Comparison of ENCODE assay signal across 9 cellular contexts in genomic region chr13:99614465-99614885, GRCh38. TPM values are rescaled to one million over a fixed set of nuclear protein-coding genes. Genes with fewer than 3 reads are reported as not detected.
A peak's percentile ranks its signal among the peaks of the same experiment; 100 is the strongest.
DNase-seq lines count a peak whose midpoint lies in the region; ATAC-seq, FAIRE-seq and TF ChIP-seq lines count a peak whose summit lies in the region.
"Had no signal": no experiment of that assay in that cellular context is flagged by ENCODE, and none has a peak within 500 bp of the region (broad histone marks: within the 10 kb centered on the region; RNA-seq: fewer than 3 reads in every experiment).

No MANE protein-coding gene starts in this region.

- peak overlapping the region in 1 of 3 experiments; percentile 46; a peak in 2 of 6 replicates for H3K4me3 ChIP-seq in HepG2 (replicated peaks in 1 of 3; ENCODE audit: insufficient read depth in 1 of 3, low read depth in 2 of 3, low read length in 3 of 3)
- H3K4me3 ChIP-seq in suprapubic skin: no peak overlapping the region
- H3K4me3 ChIP-seq: heart left ventricle had no signal

- TF ChIP-seq POLR2A in HepG2 (IDR thresholded peaks at IDR 0.05; ENCODE audit: insufficient read depth in 1 of 2, low read depth in 2 of 2, low read length in 2 of 2) (no peak), suprapubic skin (IDR thresholded peaks at IDR 0.05) (no peak)

- H4K20me1 ChIP-seq in HepG2 (ENCODE audit: insufficient read depth, low read length): peaks cover 5% of the 10 kb centered on the region; the same call in 1 of the 2 replicates

- no TSS peak for BruUV-seq in HepG2 (replicated peaks; lab: Mats Ljungman, UMichigan)

- peaks cover 26% of the 10 kb centered on the region for H3K4me1 Mint-ChIP-seq in activated B cell treated with CpG ODN at 0.5 μM for 24 hours

- H2AFZ ChIP-seq in HepG2 (ENCODE audit: low read length): no peak overlapping the region

- peaks cover 49% of the 10 kb centered on the region for H3K4me1 ChIP-seq in HepG2 (ENCODE audit: insufficient read depth, low read length)
- H3K4me1 ChIP-seq in suprapubic skin: peaks cover 9% of the 10 kb centered on the region

- H3K27ac ChIP-seq in HepG2 (ENCODE audit: extremely low read length, insufficient read depth, low read length): no peak overlapping the region
- no peak overlapping the region for H3K27ac ChIP-seq in suprapubic skin
- H3K27ac ChIP-seq: heart left ventricle had no signal

- no peak overlapping the region for H3K9ac ChIP-seq in HepG2 (ENCODE audit: insufficient read depth, low read depth, low read length)

- intact Hi-C loops in activated B cell treated with CpG ODN at 0.5 μM for 24 hours (cut with micrococcal nuclease): loop anchor here (1.0 to 5.0 kb wide), 3 partner anchors 86 to 342 kb away; no protein-coding TSS in a partner anchor
- intact Hi-C loops in HepG2 (cut with micrococcal nuclease; ENCODE audit: unreplicated experiment): loop anchor here (1.0 to 5.0 kb wide), 3 partner anchors 14 to 86 kb away; no protein-coding TSS in a partner anchor

- H3K9me3 ChIP-seq in HepG2 (ENCODE audit: low read length) (no peaks in the 10 kb centered on the region), suprapubic skin (no peaks in the 10 kb centered on the region)
- H3K9me3 ChIP-seq: heart left ventricle had no signal

- H3K27ac Mint-ChIP-seq in activated B cell treated with CpG ODN at 0.5 μM for 24 hours: no peak overlapping the region

- in situ Hi-C loops in G401 (cut with HindIII; ENCODE audit: low sequenced_read_pairs) (no loop called here), HepG2 (cut with HindIII; ENCODE audit: extremely low pct_ligation_motif_present, low pct_unique_long_range_greater_than_20kb) (no loop called here)

- no peak for TF ChIP-seq EP300 in HepG2 (IDR thresholded peaks at IDR 0.05; ENCODE audit: low read depth in 2 of 2, low read length in 2 of 2)
- no peak for TF ChIP-seq EP300 in HepG2 (CRISPR knock-in tag; IDR thresholded peaks at IDR 0.05; ENCODE audit: borderline replicate concordance)
- TF ChIP-seq EP300 in suprapubic skin (IDR thresholded peaks at IDR 0.05): no peak

- H3K79me2 ChIP-seq in HepG2 (ENCODE audit: insufficient read depth, low read length): peaks cover 2% of the 10 kb centered on the region

- no peak overlapping the region for H3K4me3 Mint-ChIP-seq in activated B cell treated with CpG ODN at 0.5 μM for 24 hours

- H3K36me3 Mint-ChIP-seq in activated B cell treated with CpG ODN at 0.5 μM for 24 hours (ENCODE audit: low read depth): no peaks in the 10 kb centered on the region

- H3K9me3 Mint-ChIP-seq in activated B cell treated with CpG ODN at 0.5 μM for 24 hours: no peaks in the 10 kb centered on the region

- H3K36me3 ChIP-seq in HepG2 (replicated peaks in 1 of 2; ENCODE audit: control insufficient read depth in 1 of 2, insufficient read depth in 2 of 2, low read length in 2 of 2) (no peaks in the 10 kb centered on the region), suprapubic skin (no peaks in the 10 kb centered on the region)
- H3K36me3 ChIP-seq: heart left ventricle had no signal

- H3K27me3 ChIP-seq in HepG2 (ENCODE audit: control insufficient read depth in 1 of 2, insufficient read depth in 2 of 2, low read length in 2 of 2) (no peaks in the 10 kb centered on the region), suprapubic skin (no peaks in the 10 kb centered on the region)
- H3K27me3 ChIP-seq: heart left ventricle had no signal

- DNase-seq in G401 (ENCODE audit: low spot score) (peak; percentile 28), HuH-7.5 (ENCODE audit: low spot score) (peak; percentile 41), activated B cell treated with CpG ODN at 0.5 μM for 24 hours (no peak), HepG2 (ENCODE audit: low spot score) (peak; percentile 76), suprapubic skin (ENCODE audit: low spot score in 2 of 2) (no peak)
- DNase-seq: heart left ventricle had no signal

- WGBS in HepG2 (ENCODE audit: low lambda C conversion rate): 17% methylated on average over 1 of the region's 9 CpGs
- 62% methylated on average over 3 of the region's 9 CpGs for WGBS in suprapubic skin

- POLR2A ChIA-PET in activated B cell treated with CpG ODN at 0.5 μM for 24 hours (lab: Charles Lee) (no interaction called here), HepG2 (lab: Yijun Ruan, JAX) (interaction anchor here (1.5 kb wide), 1 partner anchor 8 kb away, joined by 7 read pairs; the partner anchor contains the start of gene CLYBL)

- H3K27me3 Mint-ChIP-seq in activated B cell treated with CpG ODN at 0.5 μM for 24 hours: no peaks in the 10 kb centered on the region

- peak; percentile 74; the same call in 1 of the 2 replicates for TF ChIP-seq RAD21 in HepG2 (CRISPR knock-in tag; IDR thresholded peaks at IDR 0.05)

- peak overlapping the region; percentile 61 for H3K4me2 ChIP-seq in HepG2 (ENCODE audit: low read depth, low read length)

- TF ChIP-seq CTCF in activated B cell treated with CpG ODN at 0.5 μM for 24 hours (IDR thresholded peaks at IDR 0.05): no peak
- TF ChIP-seq CTCF in HepG2 (CRISPR knock-in tag; IDR thresholded peaks at IDR 0.05): peak; percentile 84
- TF ChIP-seq CTCF in suprapubic skin (IDR thresholded peaks at IDR 0.05): no peak

- FAIRE-seq in HepG2 (lab: Jason Lieb, UNC): no peak

- ATAC-seq in GM21360 (IDR thresholded peaks at IDR 0.05; ENCODE audit: unreplicated experiment) (peak; percentile 87), activated B cell treated with CpG ODN at 0.5 μM for 24 hours (ENCODE audit: low read depth) (peak; percentile 98), HepG2 (peak; percentile 98), GM18520 (IDR thresholded peaks at IDR 0.05; ENCODE audit: unreplicated experiment) (no peak), HG03457 (IDR thresholded peaks at IDR 0.05; ENCODE audit: unreplicated experiment) (no peak)

- CTCF ChIA-PET in activated B cell treated with CpG ODN at 0.5 μM for 24 hours (lab: Charles Lee) (interaction anchor here (0.5 to 3.5 kb wide), 6 partner anchors 24 to 345 kb away, joined by 3 to 16 read pairs (median 5); no protein-coding TSS in a partner anchor), HepG2 (lab: Yijun Ruan, JAX; ENCODE audit: low intra/inter-chr PET ratio, low total read pairs) (interaction anchor here (1.1 to 1.9 kb wide), 3 partner anchors 14 to 86 kb away, joined by 4 to 8 read pairs (median 4); no protein-coding TSS in a partner anchor)

TF ChIP-seq in HepG2, 621 proteins besides CTCF, POLR2A, EP300 and RAD21 (continues in another document):
- no peak for TF ChIP-seq NFATC3 (CRISPR knock-in tag; IDR thresholded peaks at IDR 0.05)
- no peak for TF ChIP-seq NBN (conservative IDR thresholded peaks at IDR 0.05)
- TF ChIP-seq MAX (IDR thresholded peaks at IDR 0.05): peak; percentile 51; the same call in 1 of the 2 replicates
- TF ChIP-seq RXRA (CRISPR knock-in tag; IDR thresholded peaks at IDR 0.05): no peak
- no peak for TF ChIP-seq KDM2A (CRISPR knock-in tag; IDR thresholded peaks at IDR 0.05; ENCODE audit: borderline replicate concordance, low read depth)

RNA-seq across cellular contexts. Expression of gene CLYBL, which starts 8.0 kb away (rescaled TPM):
- total RNA-seq in G401 (2014; rRNA removed; shearing (Covaris generic)): 13.4 and 14.1 TPM in 2 replicates
- total RNA-seq in activated B cell treated with CpG ODN at 0.5 μM for 24 hours (10.5 and 11.7 TPM in 2 replicates), HepG2 (2016; rRNA removed; fragmentation: Illumina TruSeq; extraction: Trizol) (9.6 and 14.5 TPM in 2 replicates), suprapubic skin (10 to 100 TPM in 1 of 4 donors, 1 to 10 TPM in 3; 4.0 to 17.0 (median 6.0) TPM)
- total RNA-seq in HepG2 (2016; cell fraction: cytosol; rRNA removed; fragmentation: Illumina TruSeq; extraction: Trizol; ENCODE audit: low read depth): 2.0 and 2.9 TPM in 2 replicates
- 9.5 and 15.4 TPM in 2 replicates for total RNA-seq in HepG2 (2016; cell fraction: insoluble cytoplasmic fraction; rRNA removed; fragmentation: Illumina TruSeq; extraction: Trizol)
- 3.3 and 3.6 TPM in 2 replicates for total RNA-seq in HepG2 (2016; cell fraction: membrane; rRNA removed; fragmentation: Illumina TruSeq; extraction: Trizol)
- total RNA-seq in HepG2 (2016; cell fraction: nucleus; rRNA removed; fragmentation: Illumina TruSeq; extraction: Trizol): 6.5 and 8.3 TPM in 2 replicates
- 10.7 and 12.7 TPM in 2 replicates for polyA plus RNA-seq in HepG2 (2011; rRNA removed)
- 5.3 and 10.1 TPM in 2 replicates for polyA plus RNA-seq in HepG2 (2011; cell fraction: cytosol; rRNA removed)
- polyA plus RNA-seq in HepG2 (2011; cell fraction: nucleus; rRNA removed): 10.8 and 13.7 TPM in 2 replicates
- polyA plus RNA-seq in HepG2 (2012): 13.3 and 18.6 TPM in 2 replicates
- 2.8 and 3.7 TPM in 2 replicates for polyA plus RNA-seq in HepG2 (2016; cell fraction: cytosol; fragmentation: Illumina TruSeq; extraction: Trizol; ENCODE audit: low read depth)
- polyA plus RNA-seq in HepG2 (2016; cell fraction: insoluble cytoplasmic fraction; fragmentation: Illumina TruSeq; extraction: Trizol; ENCODE audit: low read depth): 21.4 and 21.5 TPM in 2 replicates
- 4.2 and 5.1 TPM in 2 replicates for polyA plus RNA-seq in HepG2 (2016; cell fraction: membrane; fragmentation: Illumina TruSeq; extraction: Trizol; ENCODE audit: low read depth)
- polyA plus RNA-seq in HepG2 (2016; cell fraction: nucleus; fragmentation: Illumina TruSeq; extraction: Trizol; ENCODE audit: insufficient read depth, low read depth): 12.2 and 12.3 TPM in 2 replicates
- 1.0 and 3.9 TPM in 2 replicates for polyA minus RNA-seq in HepG2 (2011; rRNA and poly(A)+ RNA removed; ENCODE audit: low replicate concordance)
- 4.7 and 5.9 TPM in 2 replicates for polyA minus RNA-seq in HepG2 (2011; cell fraction: cytosol; rRNA and poly(A)+ RNA removed)
- polyA minus RNA-seq in HepG2 (2011; cell fraction: nucleus; rRNA and poly(A)+ RNA removed): 18.8 and 21.1 TPM in 2 replicates

Comparison
In these comparisons a context has a peak if more than half of its experiments do, and no peak if none do; other contexts are left out.
1. DNase-seq: peak in G401 (single experiment), HuH-7.5 (single experiment) and HepG2 (single experiment); none in activated B cell treated with CpG ODN at 0.5 μM for 24 hours (single experiment) and suprapubic skin (0 of 2).
2. ATAC-seq: peak in GM21360 (single experiment), activated B cell treated with CpG ODN at 0.5 μM for 24 hours (single experiment) and HepG2 (single experiment); none in GM18520 (single experiment) and HG03457 (single experiment).